8 cellular contexts compared by ENCODE assay signal in the genomic region with DNA sequence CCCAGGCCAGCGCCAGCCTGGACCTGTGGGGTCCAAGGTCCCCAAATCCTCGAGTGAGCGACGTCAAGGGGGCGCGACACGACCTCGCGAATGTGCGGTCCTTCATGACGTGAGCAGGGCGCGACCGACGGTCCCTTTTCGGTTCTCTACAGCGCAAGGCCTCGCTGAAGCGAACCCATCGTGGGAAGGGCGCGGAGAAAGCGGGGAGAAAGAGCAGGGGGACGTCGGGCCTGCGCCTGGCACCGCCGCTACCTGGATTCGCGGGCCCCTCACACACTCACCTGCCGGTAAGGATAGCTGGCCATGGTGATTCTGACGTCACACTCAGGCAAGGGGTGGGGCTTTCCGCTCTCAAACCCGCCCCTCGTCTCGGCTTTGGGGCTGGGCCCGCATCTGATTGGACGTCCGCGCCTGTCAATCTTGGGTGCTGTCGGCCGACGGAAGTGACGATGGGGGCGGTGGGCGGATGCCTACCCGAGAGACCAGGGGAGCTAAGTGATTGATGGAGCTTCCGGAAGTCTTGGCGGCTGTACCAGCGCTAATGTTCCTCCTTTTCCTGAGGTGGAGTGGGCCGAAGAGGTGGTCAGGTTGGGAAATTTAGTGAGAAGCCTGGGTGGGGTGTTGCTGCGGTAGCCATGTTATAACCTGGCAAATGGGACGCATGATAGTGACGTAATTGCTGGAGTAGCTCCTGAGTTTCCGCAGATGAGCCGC. TPM values are rescaled to one million over a fixed set of nuclear protein-coding genes. Genes with fewer than 3 reads are reported as not detected.
A peak's percentile ranks its signal among the peaks of the same experiment; 100 is the strongest.
DNase-seq lines count a peak whose midpoint lies in the region; ATAC-seq and TF ChIP-seq lines count a peak whose summit lies in the region.

A gene with protein sequence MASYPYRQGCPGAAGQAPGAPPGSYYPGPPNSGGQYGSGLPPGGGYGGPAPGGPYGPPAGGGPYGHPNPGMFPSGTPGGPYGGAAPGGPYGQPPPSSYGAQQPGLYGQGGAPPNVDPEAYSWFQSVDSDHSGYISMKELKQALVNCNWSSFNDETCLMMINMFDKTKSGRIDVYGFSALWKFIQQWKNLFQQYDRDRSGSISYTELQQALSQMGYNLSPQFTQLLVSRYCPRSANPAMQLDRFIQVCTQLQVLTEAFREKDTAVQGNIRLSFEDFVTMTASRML (minus strand): TSS at position 317 of the 714 bp plus-strand sequence. CDS start 12 bp downstream, at position 305.

- no peaks in the 10 kb centered on the region for H3K36me3 Mint-ChIP-seq in neural progenitor cell

- H3K9me3 ChIP-seq in HEK293 (ENCODE audit: control insufficient read depth, insufficient read depth, low read depth, low read length) (no peaks in the 10 kb centered on the region), neural progenitor cell (ENCODE audit: low read depth) (no peaks in the 10 kb centered on the region)

- peak within 1 kb of the TSS; percentile 91 for H3K9ac ChIP-seq in neural progenitor cell

- CTCF ChIA-PET in HEK293 (lab: Yijun Ruan, JAX) = interaction anchor here (0.6 to 1.8 kb wide), 7 partner anchors 12 to 320 kb away, joined by 3 to 6 read pairs (median 4); no protein-coding TSS in a partner anchor

- POLR2A ChIA-PET in HEK293 (lab: Yijun Ruan, JAX) = interaction anchor here (0.5 to 1.9 kb wide), 18 partner anchors 10 to 620 kb away, joined by 3 to 9 read pairs (median 4); a partner anchor contains a TSS

- H3K9me3 Mint-ChIP-seq in neural progenitor cell = no peaks in the 10 kb centered on the region

- H3K36me3 ChIP-seq in HEK293 (ENCODE audit: control insufficient read depth in 2 of 2, insufficient read depth in 1 of 2, low read length in 2 of 2) (peaks cover 0 to 11% of the 10 kb centered on the region in 2 experiments; a peak in 1 of 3 replicates), neural progenitor cell (no peaks in the 10 kb centered on the region)

- H3K4me3 ChIP-seq in HEK293 (ENCODE audit: low read depth, low read length) (peak within 1 kb of the TSS; percentile 76), neural progenitor cell (peak within 1 kb of the TSS; percentile 67)

- peak within 1 kb of the TSS; percentile 99 for H3K4me3 Mint-ChIP-seq in neural progenitor cell

- H3K27ac Mint-ChIP-seq in neural progenitor cell = peak within 1 kb of the TSS; percentile 100

- DNase-seq in GDM1 (lab: John Stamatoyannopoulos, UW) (peak; percentile 96), MV-4-11 (lab: John Stamatoyannopoulos, UW) (peak; percentile 97), SK-MEL-5 (ENCODE audit: low read depth, low spot score) (peak; percentile 96), foreskin keratinocyte (peak; percentile 96 to 97), neural progenitor cell (ENCODE audit: low spot score) (peak; percentile 99), stromal cell of bone marrow (ENCODE audit: low read depth) (peak; percentile 94)
- DNase-seq in activated naive CD4-positive, alpha-beta T cell treated with Interleukin-2 at 50 U/mL for 16 hours = peak; percentile 100

- peak; percentile 42; the same call in 1 of the 2 replicates for TF ChIP-seq CTCF in HEK293 (tag by site-specific recombination; IDR thresholded peaks at IDR 0.05)
- no peak for TF ChIP-seq CTCF in foreskin keratinocyte (conservative IDR thresholded peaks at IDR 0.05)
- TF ChIP-seq CTCF in neural progenitor cell (IDR thresholded peaks at IDR 0.05) = no peak

- H2AFZ ChIP-seq in neural progenitor cell (replicated peaks) = peak within 1 kb of the TSS; percentile 97

- peaks cover 13% of the 10 kb centered on the region for H3F3A ChIP-seq in neural progenitor cell (ENCODE audit: low read depth)

- H3K4me2 ChIP-seq in neural progenitor cell = peak within 1 kb of the TSS; percentile 96

- peak; percentile 91 for ATAC-seq in foreskin keratinocyte

- peaks cover 43% of the 10 kb centered on the region for H3K79me2 ChIP-seq in neural progenitor cell (ENCODE audit: low read depth)

- H3K27ac ChIP-seq in HEK293 (ENCODE audit: extremely low read depth, low read depth, low read length) (peak within 1 kb of the TSS; percentile 74), foreskin keratinocyte (peak within 1 kb of the TSS; percentile 98), neural progenitor cell (peak within 1 kb of the TSS; percentile 97)

- H3K27me3 ChIP-seq in foreskin keratinocyte = no peaks in the 10 kb centered on the region
- H3K27me3 ChIP-seq in neural progenitor cell = no peaks in the 10 kb centered on the region

- H3K27me3 Mint-ChIP-seq in neural progenitor cell (ENCODE audit: insufficient read depth, low read depth) = no peaks in the 10 kb centered on the region

- H3K4me1 ChIP-seq in HEK293 (ENCODE audit: control insufficient read depth, insufficient read depth, low read length) (peaks cover 5% of the 10 kb centered on the region; the same call in 1 of the 2 replicates), foreskin keratinocyte (peaks cover 4% of the 10 kb centered on the region), neural progenitor cell (peaks cover 4% of the 10 kb centered on the region)

- in situ Hi-C loops in SK-MEL-5 (cut with HindIII; ENCODE audit: low pct_unique_long_range_greater_than_20kb, low sequenced_read_pairs) = no loop called here

- peaks cover 18% of the 10 kb centered on the region for H3K4me1 Mint-ChIP-seq in neural progenitor cell

- H4K20me1 ChIP-seq in neural progenitor cell (ENCODE audit: low read depth) = no peaks in the 10 kb centered on the region

TF ChIP-seq in HEK293, 187 proteins besides CTCF, POLR2A, EP300 and RAD21 (continues in another document):
- TF ChIP-seq KLF10 (tag by site-specific recombination; IDR thresholded peaks at IDR 0.05) (peak; percentile 67), YY1 (tag by site-specific recombination; IDR thresholded peaks at IDR 0.05) (peak; percentile 98), ZFHX2 (tag by site-specific recombination; conservative IDR thresholded peaks at IDR 0.05) (peak; percentile 96), ZNF76 (tag by site-specific recombination; IDR thresholded peaks at IDR 0.05; ENCODE audit: borderline replicate concordance, low read depth) (peak; percentile 86), ZNF530 (tag by site-specific recombination; IDR thresholded peaks at IDR 0.05; ENCODE audit: low read depth) (no peak), ZNF175 (tag by site-specific recombination; IDR thresholded peaks at IDR 0.05) (no peak), ZNF112 (tag by site-specific recombination; IDR thresholded peaks at IDR 0.05) (no peak), ZSCAN30 (tag by site-specific recombination; IDR thresholded peaks at IDR 0.05) (0 out of 2 replicates have a peak, but pooled peaks have one; percentile 55), ZNF514 (tag by site-specific recombination; IDR thresholded peaks at IDR 0.05) (no peak), ZNF2 (tag by site-specific recombination; IDR thresholded peaks at IDR 0.05) (0 out of 2 replicates have a peak, but pooled peaks have one; percentile 85)
- TF ChIP-seq, protein P1, sequence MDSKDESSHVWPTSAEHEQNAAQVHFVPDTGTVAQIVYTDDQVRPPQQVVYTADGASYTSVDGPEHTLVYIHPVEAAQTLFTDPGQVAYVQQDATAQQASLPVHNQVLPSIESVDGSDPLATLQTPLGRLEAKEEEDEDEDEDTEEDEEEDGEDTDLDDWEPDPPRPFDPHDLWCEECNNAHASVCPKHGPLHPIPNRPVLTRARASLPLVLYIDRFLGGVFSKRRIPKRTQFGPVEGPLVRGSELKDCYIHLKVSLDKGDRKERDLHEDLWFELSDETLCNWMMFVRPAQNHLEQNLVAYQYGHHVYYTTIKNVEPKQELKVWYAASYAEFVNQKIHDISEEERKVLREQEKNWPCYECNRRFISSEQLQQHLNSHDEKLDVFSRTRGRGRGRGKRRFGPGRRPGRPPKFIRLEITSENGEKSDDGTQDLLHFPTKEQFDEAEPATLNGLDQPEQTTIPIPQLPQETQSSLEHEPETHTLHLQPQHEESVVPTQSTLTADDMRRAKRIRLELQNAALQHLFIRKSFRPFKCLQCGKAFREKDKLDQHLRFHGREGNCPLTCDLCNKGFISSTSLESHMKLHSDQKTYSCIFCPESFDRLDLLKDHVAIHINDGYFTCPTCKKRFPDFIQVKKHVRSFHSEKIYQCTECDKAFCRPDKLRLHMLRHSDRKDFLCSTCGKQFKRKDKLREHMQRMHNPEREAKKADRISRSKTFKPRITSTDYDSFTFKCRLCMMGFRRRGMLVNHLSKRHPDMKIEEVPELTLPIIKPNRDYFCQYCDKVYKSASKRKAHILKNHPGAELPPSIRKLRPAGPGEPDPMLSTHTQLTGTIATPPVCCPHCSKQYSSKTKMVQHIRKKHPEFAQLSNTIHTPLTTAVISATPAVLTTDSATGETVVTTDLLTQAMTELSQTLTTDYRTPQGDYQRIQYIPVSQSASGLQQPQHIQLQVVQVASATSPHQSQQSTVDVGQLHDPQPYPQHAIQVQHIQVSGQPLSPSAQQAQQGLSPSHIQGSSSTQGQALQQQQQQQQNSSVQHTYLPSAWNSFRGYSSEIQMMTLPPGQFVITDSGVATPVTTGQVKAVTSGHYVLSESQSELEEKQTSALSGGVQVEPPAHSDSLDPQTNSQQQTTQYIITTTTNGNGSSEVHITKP (tag by site-specific recombination; IDR thresholded peaks at IDR 0.05) = peak; percentile 92
- TF ChIP-seq, protein P2, sequence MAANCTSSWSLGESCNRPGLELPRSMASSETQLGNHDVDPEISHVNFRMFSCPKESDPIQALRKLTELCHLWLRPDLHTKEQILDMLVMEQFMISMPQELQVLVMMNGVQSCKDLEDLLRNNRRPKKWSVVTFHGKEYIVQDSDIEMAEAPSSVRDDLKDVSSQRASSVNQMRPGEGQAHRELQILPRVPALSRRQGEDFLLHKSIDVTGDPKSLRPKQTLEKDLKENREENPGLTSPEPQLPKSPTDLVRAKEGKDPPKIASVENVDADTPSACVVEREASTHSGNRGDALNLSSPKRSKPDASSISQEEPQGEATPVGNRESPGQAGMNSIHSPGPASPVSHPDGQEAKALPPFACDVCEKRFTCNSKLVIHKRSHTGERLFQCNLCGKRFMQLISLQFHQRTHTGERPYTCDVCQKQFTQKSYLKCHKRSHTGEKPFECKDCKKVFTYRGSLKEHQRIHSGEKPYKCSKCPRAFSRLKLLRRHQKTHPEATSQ (tag by site-specific recombination; IDR thresholded peaks at IDR 0.05) = peak; percentile 79

RNA-seq across cellular contexts. Expression of the gene that starts here (rescaled TPM):
- 45.7 and 49.4 TPM in 2 replicates for total RNA-seq in SK-MEL-5 (2014; rRNA removed; shearing (Covaris generic))
- polyA plus RNA-seq in SK-MEL-5 (2015; cell fraction: cytosol; rRNA removed) = 52.4 and 65.9 TPM in 2 replicates
- polyA plus RNA-seq in SK-MEL-5 (2015; cell fraction: nucleus; rRNA removed) = 20.6 and 35.1 TPM in 2 replicates
- total RNA-seq in foreskin keratinocyte = 94.3 and 95.7 TPM in 2 replicates
- polyA plus RNA-seq in foreskin keratinocyte = 105 and 106 TPM in 2 replicates
- total RNA-seq in neural progenitor cell (ENCODE audit: low replicate concordance) = 30.7 and 47.7 TPM in 2 replicates

Comparison
In these comparisons a context has a peak if more than half of its experiments do, and no peak if none do; other contexts are left out.
1. Peak in every context shown above with its lines: DNase-seq, ATAC-seq, H3K4me3 ChIP-seq and H3K27ac ChIP-seq.